Comparison of ENCODE assay signal across 1 cellular context in the genomic region with DNA sequence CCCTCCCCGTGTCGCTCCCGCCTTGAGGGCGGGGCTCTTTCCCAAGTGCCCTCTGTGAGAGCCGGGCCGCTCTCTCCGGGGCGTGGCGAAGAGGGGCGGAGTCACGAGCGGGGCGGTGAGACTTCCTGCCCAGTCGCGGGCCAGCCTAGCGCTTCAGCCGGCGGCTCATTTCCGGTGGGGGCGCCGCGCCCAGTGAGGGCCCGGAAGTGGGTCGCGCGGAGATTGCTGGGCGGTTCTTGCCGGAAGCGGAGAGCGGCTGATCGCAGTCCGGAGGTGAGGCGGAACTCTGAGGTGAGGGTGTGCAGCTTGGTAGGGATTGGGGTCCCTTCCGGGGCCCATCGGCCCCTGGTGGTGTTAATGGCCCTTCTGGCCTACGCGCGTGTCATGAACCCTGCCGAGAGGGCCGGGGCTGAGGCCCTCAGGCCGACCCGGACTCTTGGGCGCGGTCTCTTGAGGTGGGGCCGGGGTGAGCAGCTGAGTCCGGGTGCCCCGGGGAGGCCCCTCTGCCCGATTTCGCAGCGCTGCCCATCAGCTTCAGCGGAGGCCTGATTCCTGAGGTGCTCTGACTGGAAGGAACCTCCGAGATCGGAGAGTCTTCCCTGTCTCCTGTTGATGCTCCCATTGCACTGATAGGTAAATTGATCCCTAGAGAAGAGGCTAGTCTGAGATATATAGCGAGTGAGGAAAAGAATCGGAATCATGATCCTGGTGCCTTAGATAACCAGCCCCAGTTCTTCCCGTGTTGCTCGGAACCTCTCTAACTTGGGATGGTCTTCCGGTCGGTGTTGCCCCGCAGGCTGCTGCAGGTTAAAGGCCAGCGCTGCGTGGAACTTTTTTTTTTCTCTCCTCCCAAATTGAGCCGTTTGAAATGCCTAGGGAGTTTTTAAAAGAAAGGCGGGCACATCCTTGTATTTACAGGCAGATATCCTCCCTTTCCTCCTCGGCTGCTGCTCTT.
TF ChIP-seq lines count a peak whose summit lies in the region.

CAP1 (plus strand) TSS at position 219 of the 955 bp plus-strand sequence. CDS start 18,618 bp downstream, outside the sequence.

TF ChIP-seq in K562, 482 proteins besides CTCF, POLR2A, EP300 and RAD21 (continued from another document and continues in another):
- TF ChIP-seq, protein P1, sequence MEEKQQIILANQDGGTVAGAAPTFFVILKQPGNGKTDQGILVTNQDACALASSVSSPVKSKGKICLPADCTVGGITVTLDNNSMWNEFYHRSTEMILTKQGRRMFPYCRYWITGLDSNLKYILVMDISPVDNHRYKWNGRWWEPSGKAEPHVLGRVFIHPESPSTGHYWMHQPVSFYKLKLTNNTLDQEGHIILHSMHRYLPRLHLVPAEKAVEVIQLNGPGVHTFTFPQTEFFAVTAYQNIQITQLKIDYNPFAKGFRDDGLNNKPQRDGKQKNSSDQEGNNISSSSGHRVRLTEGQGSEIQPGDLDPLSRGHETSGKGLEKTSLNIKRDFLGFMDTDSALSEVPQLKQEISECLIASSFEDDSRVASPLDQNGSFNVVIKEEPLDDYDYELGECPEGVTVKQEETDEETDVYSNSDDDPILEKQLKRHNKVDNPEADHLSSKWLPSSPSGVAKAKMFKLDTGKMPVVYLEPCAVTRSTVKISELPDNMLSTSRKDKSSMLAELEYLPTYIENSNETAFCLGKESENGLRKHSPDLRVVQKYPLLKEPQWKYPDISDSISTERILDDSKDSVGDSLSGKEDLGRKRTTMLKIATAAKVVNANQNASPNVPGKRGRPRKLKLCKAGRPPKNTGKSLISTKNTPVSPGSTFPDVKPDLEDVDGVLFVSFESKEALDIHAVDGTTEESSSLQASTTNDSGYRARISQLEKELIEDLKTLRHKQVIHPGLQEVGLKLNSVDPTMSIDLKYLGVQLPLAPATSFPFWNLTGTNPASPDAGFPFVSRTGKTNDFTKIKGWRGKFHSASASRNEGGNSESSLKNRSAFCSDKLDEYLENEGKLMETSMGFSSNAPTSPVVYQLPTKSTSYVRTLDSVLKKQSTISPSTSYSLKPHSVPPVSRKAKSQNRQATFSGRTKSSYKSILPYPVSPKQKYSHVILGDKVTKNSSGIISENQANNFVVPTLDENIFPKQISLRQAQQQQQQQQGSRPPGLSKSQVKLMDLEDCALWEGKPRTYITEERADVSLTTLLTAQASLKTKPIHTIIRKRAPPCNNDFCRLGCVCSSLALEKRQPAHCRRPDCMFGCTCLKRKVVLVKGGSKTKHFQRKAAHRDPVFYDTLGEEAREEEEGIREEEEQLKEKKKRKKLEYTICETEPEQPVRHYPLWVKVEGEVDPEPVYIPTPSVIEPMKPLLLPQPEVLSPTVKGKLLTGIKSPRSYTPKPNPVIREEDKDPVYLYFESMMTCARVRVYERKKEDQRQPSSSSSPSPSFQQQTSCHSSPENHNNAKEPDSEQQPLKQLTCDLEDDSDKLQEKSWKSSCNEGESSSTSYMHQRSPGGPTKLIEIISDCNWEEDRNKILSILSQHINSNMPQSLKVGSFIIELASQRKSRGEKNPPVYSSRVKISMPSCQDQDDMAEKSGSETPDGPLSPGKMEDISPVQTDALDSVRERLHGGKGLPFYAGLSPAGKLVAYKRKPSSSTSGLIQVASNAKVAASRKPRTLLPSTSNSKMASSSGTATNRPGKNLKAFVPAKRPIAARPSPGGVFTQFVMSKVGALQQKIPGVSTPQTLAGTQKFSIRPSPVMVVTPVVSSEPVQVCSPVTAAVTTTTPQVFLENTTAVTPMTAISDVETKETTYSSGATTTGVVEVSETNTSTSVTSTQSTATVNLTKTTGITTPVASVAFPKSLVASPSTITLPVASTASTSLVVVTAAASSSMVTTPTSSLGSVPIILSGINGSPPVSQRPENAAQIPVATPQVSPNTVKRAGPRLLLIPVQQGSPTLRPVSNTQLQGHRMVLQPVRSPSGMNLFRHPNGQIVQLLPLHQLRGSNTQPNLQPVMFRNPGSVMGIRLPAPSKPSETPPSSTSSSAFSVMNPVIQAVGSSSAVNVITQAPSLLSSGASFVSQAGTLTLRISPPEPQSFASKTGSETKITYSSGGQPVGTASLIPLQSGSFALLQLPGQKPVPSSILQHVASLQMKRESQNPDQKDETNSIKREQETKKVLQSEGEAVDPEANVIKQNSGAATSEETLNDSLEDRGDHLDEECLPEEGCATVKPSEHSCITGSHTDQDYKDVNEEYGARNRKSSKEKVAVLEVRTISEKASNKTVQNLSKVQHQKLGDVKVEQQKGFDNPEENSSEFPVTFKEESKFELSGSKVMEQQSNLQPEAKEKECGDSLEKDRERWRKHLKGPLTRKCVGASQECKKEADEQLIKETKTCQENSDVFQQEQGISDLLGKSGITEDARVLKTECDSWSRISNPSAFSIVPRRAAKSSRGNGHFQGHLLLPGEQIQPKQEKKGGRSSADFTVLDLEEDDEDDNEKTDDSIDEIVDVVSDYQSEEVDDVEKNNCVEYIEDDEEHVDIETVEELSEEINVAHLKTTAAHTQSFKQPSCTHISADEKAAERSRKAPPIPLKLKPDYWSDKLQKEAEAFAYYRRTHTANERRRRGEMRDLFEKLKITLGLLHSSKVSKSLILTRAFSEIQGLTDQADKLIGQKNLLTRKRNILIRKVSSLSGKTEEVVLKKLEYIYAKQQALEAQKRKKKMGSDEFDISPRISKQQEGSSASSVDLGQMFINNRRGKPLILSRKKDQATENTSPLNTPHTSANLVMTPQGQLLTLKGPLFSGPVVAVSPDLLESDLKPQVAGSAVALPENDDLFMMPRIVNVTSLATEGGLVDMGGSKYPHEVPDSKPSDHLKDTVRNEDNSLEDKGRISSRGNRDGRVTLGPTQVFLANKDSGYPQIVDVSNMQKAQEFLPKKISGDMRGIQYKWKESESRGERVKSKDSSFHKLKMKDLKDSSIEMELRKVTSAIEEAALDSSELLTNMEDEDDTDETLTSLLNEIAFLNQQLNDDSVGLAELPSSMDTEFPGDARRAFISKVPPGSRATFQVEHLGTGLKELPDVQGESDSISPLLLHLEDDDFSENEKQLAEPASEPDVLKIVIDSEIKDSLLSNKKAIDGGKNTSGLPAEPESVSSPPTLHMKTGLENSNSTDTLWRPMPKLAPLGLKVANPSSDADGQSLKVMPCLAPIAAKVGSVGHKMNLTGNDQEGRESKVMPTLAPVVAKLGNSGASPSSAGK (IDR thresholded peaks at IDR 0.05): no peak
- TF ChIP-seq, protein P2, sequence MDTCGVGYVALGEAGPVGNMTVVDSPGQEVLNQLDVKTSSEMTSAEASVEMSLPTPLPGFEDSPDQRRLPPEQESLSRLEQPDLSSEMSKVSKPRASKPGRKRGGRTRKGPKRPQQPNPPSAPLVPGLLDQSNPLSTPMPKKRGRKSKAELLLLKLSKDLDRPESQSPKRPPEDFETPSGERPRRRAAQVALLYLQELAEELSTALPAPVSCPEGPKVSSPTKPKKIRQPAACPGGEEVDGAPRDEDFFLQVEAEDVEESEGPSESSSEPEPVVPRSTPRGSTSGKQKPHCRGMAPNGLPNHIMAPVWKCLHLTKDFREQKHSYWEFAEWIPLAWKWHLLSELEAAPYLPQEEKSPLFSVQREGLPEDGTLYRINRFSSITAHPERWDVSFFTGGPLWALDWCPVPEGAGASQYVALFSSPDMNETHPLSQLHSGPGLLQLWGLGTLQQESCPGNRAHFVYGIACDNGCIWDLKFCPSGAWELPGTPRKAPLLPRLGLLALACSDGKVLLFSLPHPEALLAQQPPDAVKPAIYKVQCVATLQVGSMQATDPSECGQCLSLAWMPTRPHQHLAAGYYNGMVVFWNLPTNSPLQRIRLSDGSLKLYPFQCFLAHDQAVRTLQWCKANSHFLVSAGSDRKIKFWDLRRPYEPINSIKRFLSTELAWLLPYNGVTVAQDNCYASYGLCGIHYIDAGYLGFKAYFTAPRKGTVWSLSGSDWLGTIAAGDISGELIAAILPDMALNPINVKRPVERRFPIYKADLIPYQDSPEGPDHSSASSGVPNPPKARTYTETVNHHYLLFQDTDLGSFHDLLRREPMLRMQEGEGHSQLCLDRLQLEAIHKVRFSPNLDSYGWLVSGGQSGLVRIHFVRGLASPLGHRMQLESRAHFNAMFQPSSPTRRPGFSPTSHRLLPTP (IDR thresholded peaks at IDR 0.05; ENCODE audit: borderline replicate concordance, extremely low read depth, insufficient read length): no peak
- TF ChIP-seq ATF7 (IDR thresholded peaks at IDR 0.05) (peak; percentile 84), ZNF431 (CRISPR knock-in tag; IDR thresholded peaks at IDR 0.05) (0 out of 2 replicates have a peak, but pooled peaks have one; percentile 43), ZNF79 (CRISPR knock-in tag; IDR thresholded peaks at IDR 0.05; ENCODE audit: low read depth) (no peak), STAT5A (IDR thresholded peaks at IDR 0.05; ENCODE audit: borderline replicate concordance, low read length) (no peak), FOXA3 (CRISPR knock-in tag; conservative IDR thresholded peaks at IDR 0.05 in 1 of 2, IDR thresholded peaks at IDR 0.05 in 1 of 2) (peak in 1 of 2 experiments; percentile 62; a peak in 2 of 4 replicates), ZNF318 (IDR thresholded peaks at IDR 0.05; ENCODE audit: borderline replicate concordance in 1 of 2, low read depth in 1 of 2) (no peak), NFE2L1 (tag; IDR thresholded peaks at IDR 0.05; ENCODE audit: borderline replicate concordance, low read depth) (no peak), SMARCA4 (IDR thresholded peaks at IDR 0.05) (0 out of 2 replicates have a peak, but pooled peaks have one; percentile 39), ZNF41 (CRISPR knock-in tag; conservative IDR thresholded peaks at IDR 0.05) (no peak), SIN3A (IDR thresholded peaks at IDR 0.05; ENCODE audit: borderline replicate concordance in 2 of 2, control insufficient read depth in 1 of 2, low read depth in 2 of 2, low read length in 2 of 2) (peak; percentile 53 to 88; a peak in 1 of 4 replicates), MEF2D (tag; conservative IDR thresholded peaks at IDR 0.05; ENCODE audit: low read depth) (no peak), CHD1 (IDR thresholded peaks at IDR 0.05; ENCODE audit: low read length) (peak; percentile 81), ELF2 (CRISPR knock-in tag; IDR thresholded peaks at IDR 0.05) (0 out of 2 replicates have a peak, but pooled peaks have one; percentile 20), ASH1L (IDR thresholded peaks at IDR 0.05; ENCODE audit: borderline replicate concordance, low read depth, partially characterized antibody) (no peak), RBFOX2 (IDR thresholded peaks at IDR 0.05; ENCODE audit: low read depth, low read length) (peak; percentile 91), NRF1 (conservative IDR thresholded peaks at IDR 0.05 in 1 of 2, IDR thresholded peaks at IDR 0.05 in 1 of 2) (peak; percentile 83 to 87), LCOR (CRISPR knock-in tag; IDR thresholded peaks at IDR 0.05) (peak; percentile 70)
- TF ChIP-seq, protein P3, sequence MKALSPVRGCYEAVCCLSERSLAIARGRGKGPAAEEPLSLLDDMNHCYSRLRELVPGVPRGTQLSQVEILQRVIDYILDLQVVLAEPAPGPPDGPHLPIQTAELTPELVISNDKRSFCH (CRISPR knock-in tag; IDR thresholded peaks at IDR 0.05): no peak
- TF ChIP-seq, protein P3 (tag; IDR thresholded peaks at IDR 0.05): no peak
